ENCODE assay signal across 17 cellular contexts in genomic region chr20:53993310-53993709, GRCh38.
DNase-seq lines count a peak whose midpoint lies in the region; ATAC-seq and TF ChIP-seq lines count a peak whose summit lies in the region.
"Had no signal": no experiment of that assay in that cellular context is flagged by ENCODE, and none has a peak within 500 bp of the region (broad histone marks: within the 10 kb centered on the region; RNA-seq: fewer than 3 reads in every experiment).

No MANE protein-coding gene starts in this region.

- no peak overlapping the region for H3K27ac ChIP-seq in CD4-positive, CD25-positive, alpha-beta regulatory T cell (ENCODE audit: insufficient read depth, low read length, poor library complexity, severe bottlenecking)
- peak overlapping the region in 3 of 4 donors; percentile 25 to 77 (median 72) for H3K27ac ChIP-seq in tibial nerve
- H3K27ac ChIP-seq: BLaER1 had no signal

- TF ChIP-seq EP300 in tibial nerve (IDR thresholded peaks at IDR 0.05), result no peak

- peak overlapping the region in 2 of 3 donors; percentile 10 to 69 for H3K27ac Mint-ChIP-seq in CD4-positive, CD25-positive, alpha-beta regulatory T cell
- peak overlapping the region in 1 of 2 donors; percentile 84 for H3K27ac Mint-ChIP-seq in effector memory CD8-positive, alpha-beta T cell
- H3K27ac Mint-ChIP-seq: CD14-positive monocyte; CD8-positive, alpha-beta T cell; GM23338; HFFc6 had no signal

- H3K4me3 ChIP-seq in CD4-positive, CD25-positive, alpha-beta regulatory T cell (ENCODE audit: low read depth, low read length), result no peak overlapping the region
- H3K4me3 ChIP-seq in tibial nerve (peak overlapping the region in 1 of 4 donors; percentile 40), HAP-1 (no peak overlapping the region)
- H3K4me3 ChIP-seq: BLaER1, GM23338 had no signal

- no peak for TF ChIP-seq POLR2A in tibial nerve (IDR thresholded peaks at IDR 0.05)

- no peaks in the 10 kb centered on the region for H3K36me3 ChIP-seq in CD4-positive, CD25-positive, alpha-beta regulatory T cell (ENCODE audit: control insufficient read depth, insufficient read depth, low read length)
- H3K36me3 ChIP-seq in tibial nerve (no peaks in the 10 kb centered on the region), HAP-1 (replicated peaks) (no peaks in the 10 kb centered on the region)
- H3K36me3 ChIP-seq: BLaER1 had no signal

- no peak for ATAC-seq in CD4-positive, CD25-positive, alpha-beta regulatory T cell (ENCODE audit: low read depth in 2 of 2)
- ATAC-seq in effector memory CD8-positive, alpha-beta T cell (replicated peaks), result peak; percentile 79
- ATAC-seq: CD8-positive, alpha-beta T cell; GM23338; HCT116 had no signal

- H3K27me3 Mint-ChIP-seq in CD4-positive, CD25-positive, alpha-beta regulatory T cell, result peaks cover 21% of the 10 kb centered on the region
- H3K27me3 Mint-ChIP-seq in effector memory CD8-positive, alpha-beta T cell, result peaks cover 30 to 39% of the 10 kb centered on the region in 2 donors

- peaks cover 0 to 5% (median 2%) of the 10 kb centered on the region in 4 donors for H3K4me1 Mint-ChIP-seq in CD4-positive, CD25-positive, alpha-beta regulatory T cell
- peaks cover 0 to 14% of the 10 kb centered on the region in 2 donors for H3K4me1 Mint-ChIP-seq in effector memory CD8-positive, alpha-beta T cell (ENCODE audit: low read depth in 2 of 2)
- H3K4me1 Mint-ChIP-seq: CD14-positive monocyte, GM23338 had no signal

- no peak overlapping the region for H3K4me3 Mint-ChIP-seq in CD4-positive, CD25-positive, alpha-beta regulatory T cell
- peak overlapping the region in 1 of 2 donors; percentile 58 for H3K4me3 Mint-ChIP-seq in effector memory CD8-positive, alpha-beta T cell
- H3K4me3 Mint-ChIP-seq: CD14-positive monocyte; CD8-positive, alpha-beta T cell; GM23338; HFFc6 had no signal

- TF ChIP-seq CTCF in tibial nerve (IDR thresholded peaks at IDR 0.05), result no peak

- in situ Hi-C loops in HAP-1 (cut with MboI; ENCODE audit: low sequenced_read_pairs), result no loop called here

- H3K27me3 ChIP-seq in CD4-positive, CD25-positive, alpha-beta regulatory T cell (ENCODE audit: control insufficient read depth, insufficient read depth, low read length), result peaks cover 5% of the 10 kb centered on the region
- H3K27me3 ChIP-seq in tibial nerve (no peaks in the 10 kb centered on the region), HAP-1 (ENCODE audit: low read depth) (peaks cover 2% of the 10 kb centered on the region)
- H3K27me3 ChIP-seq: BLaER1 had no signal

- no peaks in the 10 kb centered on the region for H3K9me3 ChIP-seq in CD4-positive, CD25-positive, alpha-beta regulatory T cell (ENCODE audit: control insufficient read depth in 2 of 2, low read length in 2 of 2)
- H3K9me3 ChIP-seq in tibial nerve, result peaks cover 0 to 2% (median 0%) of the 10 kb centered on the region in 4 donors
- no peaks in the 10 kb centered on the region for H3K9me3 ChIP-seq in HAP-1
- H3K9me3 ChIP-seq: BLaER1 had no signal

- no peak for DNase-seq in CD4-positive, CD25-positive, alpha-beta regulatory T cell
- DNase-seq in M059J (ENCODE audit: low read depth) (peak; percentile 12), tibial nerve (ENCODE audit: low spot score in 2 of 2) (no peak), NCI-H2029 (lab: John Stamatoyannopoulos, UW) (no peak), HAP-1 (ENCODE audit: low spot score in 2 of 2) (no peak)
- DNase-seq in effector memory CD8-positive, alpha-beta T cell, result no peak
- DNase-seq in stimulated activated CD4-positive, alpha-beta T cell treated with anti-CD3 and anti-CD28 coated beads, Interleukin-1b, Interleukin-23, amount 100 ng/mL, for 48 hours, result no peak
- DNase-seq: 8988T; Calu3; CD8-positive, alpha-beta T cell; DMS79 treated with DMSO at 0.1 percent for 48 hours; GF-D8; HFFc6 had no signal

- peaks cover 0 to 5% (median 2%) of the 10 kb centered on the region in 7 donors for H3K9me3 Mint-ChIP-seq in CD4-positive, CD25-positive, alpha-beta regulatory T cell
- peaks cover 0 to 2% of the 10 kb centered on the region in 2 donors for H3K9me3 Mint-ChIP-seq in effector memory CD8-positive, alpha-beta T cell
- H3K9me3 Mint-ChIP-seq: CD8-positive, alpha-beta T cell; GM23338; HFFc6 had no signal

- 62 to 71% methylated on average over 5 of the region's 5 CpGs for WGBS in tibial nerve, 2 donors

- no peaks in the 10 kb centered on the region for H3K36me3 Mint-ChIP-seq in CD4-positive, CD25-positive, alpha-beta regulatory T cell
- peaks cover 3% of the 10 kb centered on the region for H3K36me3 Mint-ChIP-seq in effector memory CD8-positive, alpha-beta T cell (ENCODE audit: insufficient read depth)
- H3K36me3 Mint-ChIP-seq: CD14-positive monocyte; CD8-positive, alpha-beta T cell had no signal

- H3K4me1 ChIP-seq in CD4-positive, CD25-positive, alpha-beta regulatory T cell (ENCODE audit: control insufficient read depth, insufficient read depth, low read length, poor library complexity, severe bottlenecking), result no peaks in the 10 kb centered on the region
- H3K4me1 ChIP-seq in tibial nerve (peaks cover 0 to 5% (median 0%) of the 10 kb centered on the region in 4 donors), HAP-1 (no peaks in the 10 kb centered on the region)
- H3K4me1 ChIP-seq: BLaER1 had no signal
